ENCODE assay signal across 10 cellular contexts in genomic region chr5:132389051-132389331, GRCh38. TPM values are rescaled to one million over a fixed set of nuclear protein-coding genes. Genes with fewer than 3 reads are reported as not detected.
DNase-seq lines count a peak whose midpoint lies in the region; ATAC-seq, FAIRE-seq and TF ChIP-seq lines count a peak whose summit lies in the region.
"Had no signal": no experiment of that assay in that cellular context is flagged by ENCODE, and none has a peak within 500 bp of the region (broad histone marks: within the 10 kb centered on the region; RNA-seq: fewer than 3 reads in every experiment).

No MANE protein-coding gene starts in this region.

- H4K12ac ChIP-seq in trophoblast cell (ENCODE audit: low read depth, low read length): no peak overlapping the region

- 94% methylated on average over 1 of the region's 1 CpG for WGBS in A549 (ENCODE audit: missing lambda C conversion rate)
- WGBS in trophoblast cell (ENCODE audit: extremely low coverage, insufficient coverage, insufficient read length): no CpG with 5 or more reads among the region's 1 CpG

- CTCF ChIA-PET in A549 (lab: Yijun Ruan, JAX): interaction anchor here (0.8 to 11.6 kb wide), 12 partner anchors 9 to 137 kb away, joined by 3 to 217 read pairs (median 6); partner anchors contain the start of genes SLC22A4 and SLC22A5
- CTCF ChIA-PET in RWPE1 (lab: Yijun Ruan, JAX): interaction anchor here (1.5 to 2.8 kb wide), 4 partner anchors 22 to 138 kb away, joined by 5 to 15 read pairs (median 10); no protein-coding TSS in a partner anchor

- peak overlapping the region; percentile 92 to 94 for H3K27ac ChIP-seq in A549
- H3K27ac ChIP-seq in RWPE1: peak overlapping the region; percentile 96
- peak overlapping the region; percentile 84 for H3K27ac ChIP-seq in trophoblast cell (ENCODE audit: low read depth, low read length)
- H3K27ac ChIP-seq: SJCRH30 had no signal

- TF ChIP-seq RAD21 in A549 (conservative IDR thresholded peaks at IDR 0.05 in 1 of 2, IDR thresholded peaks at IDR 0.05 in 1 of 2): no peak

- TF ChIP-seq CTCF in A549 (IDR thresholded peaks at IDR 0.05) (no peak), RWPE1 (conservative IDR thresholded peaks at IDR 0.05; ENCODE audit: low read depth) (no peak)

- ATAC-seq in A549 (no peak), GM18520 (IDR thresholded peaks at IDR 0.05; ENCODE audit: unreplicated experiment) (no peak), HG03432 (IDR thresholded peaks at IDR 0.05; ENCODE audit: unreplicated experiment) (no peak)
- no peak for ATAC-seq in stimulated activated naive CD8-positive, alpha-beta T cell treated with anti-CD3 and anti-CD28 coated beads, Interleukin-15, Interleukin-2, amounts not matched to agents 100 U/mL and 50 U/mL, for 24 hours

- peaks cover 66% of the 10 kb centered on the region for H3K4me1 ChIP-seq in A549
- H3K4me1 ChIP-seq in trophoblast cell (ENCODE audit: control insufficient read depth in 1 of 2, insufficient read depth in 2 of 2, low read length in 2 of 2): peaks cover 25 to 32% of the 10 kb centered on the region in 2 experiments

- no peak overlapping the region for H2AK5ac ChIP-seq in trophoblast cell (ENCODE audit: low read length)

- H3K4me2 ChIP-seq in A549: peak overlapping the region; percentile 79
- no peak overlapping the region for H3K4me2 ChIP-seq in trophoblast cell (ENCODE audit: low read length)

- no peak overlapping the region for H3K4me3 ChIP-seq in A549
- H3K4me3 ChIP-seq in trophoblast cell (ENCODE audit: low read depth, low read length): no peak overlapping the region
- H3K4me3 ChIP-seq: SJCRH30 had no signal

- H2BK12ac ChIP-seq in trophoblast cell (ENCODE audit: low read length): peak overlapping the region; percentile 70

- H2AFZ ChIP-seq in trophoblast cell (ENCODE audit: insufficient read depth, low read length, poor library complexity): no peak overlapping the region

- H3K9ac ChIP-seq in trophoblast cell (ENCODE audit: low read length): no peak overlapping the region

- H3K79me2 ChIP-seq in trophoblast cell (ENCODE audit: control insufficient read depth, insufficient read depth, low read length, poor library complexity): no peaks in the 10 kb centered on the region

- no peak overlapping the region for H3K23ac ChIP-seq in trophoblast cell (ENCODE audit: low read length)

- no peak for FAIRE-seq in A549 (lab: Jason Lieb, UNC)
- FAIRE-seq: G401.6 had no signal

- H3K9me3 ChIP-seq in A549: no peaks in the 10 kb centered on the region
- H3K9me3 ChIP-seq in trophoblast cell (ENCODE audit: insufficient read depth, low read depth, low read length): no peaks in the 10 kb centered on the region
- H3K9me3 ChIP-seq: SJCRH30 had no signal

- H3K18ac ChIP-seq in trophoblast cell (ENCODE audit: low read length): peak overlapping the region; percentile 62

- peak overlapping the region; percentile 28 for H3K4ac ChIP-seq in trophoblast cell (ENCODE audit: low read depth, low read length)

- peaks cover 18% of the 10 kb centered on the region for H3K79me1 ChIP-seq in trophoblast cell (ENCODE audit: low read length)

- peak overlapping the region; percentile 3 for H2BK120ac ChIP-seq in trophoblast cell (ENCODE audit: insufficient read depth, low read length, poor library complexity)

- POLR2A ChIA-PET in A549 (lab: Yijun Ruan, JAX) (interaction anchor here (1.4 to 4.5 kb wide), 5 partner anchors 22 to 108 kb away, joined by 3 to 49 read pairs (median 6); partner anchors contain the start of genes IRF1 and SLC22A4), RWPE1 (lab: Yijun Ruan, JAX; ENCODE audit: low non-redundant PET) (interaction anchor here (0.8 to 0.9 kb wide), 2 partner anchors 21 to 22 kb away, joined by 3 read pairs; no protein-coding TSS in a partner anchor)

- peak overlapping the region; percentile 52 for H2BK5ac ChIP-seq in trophoblast cell (ENCODE audit: low read depth, low read length, poor library complexity)

- TF ChIP-seq EP300 in A549 (IDR thresholded peaks at IDR 0.05): no peak

- no peaks in the 10 kb centered on the region for H3K27me3 ChIP-seq in trophoblast cell (ENCODE audit: insufficient read depth, low read length)
- H3K27me3 ChIP-seq: SJCRH30 had no signal

- no peak for TF ChIP-seq POLR2A in A549 (IDR thresholded peaks at IDR 0.05; ENCODE audit: low read length)

- peak overlapping the region; percentile 44 for H4K91ac ChIP-seq in trophoblast cell (ENCODE audit: low read depth, low read length)

- H4K8ac ChIP-seq in trophoblast cell (ENCODE audit: low read depth, low read length): peak overlapping the region; percentile 13

- H3K14ac ChIP-seq in trophoblast cell (ENCODE audit: low read length): peak overlapping the region; percentile 68

- DNase-seq in A549 (ENCODE audit: low read depth in 1 of 2, low spot score in 1 of 2) (no peak), RWPE1 (ENCODE audit: low spot score) (no peak), fibroblast of gingiva (ENCODE audit: low read depth) (peak; percentile 62), trophoblast cell (no peak), NCI-H2081 (lab: John Stamatoyannopoulos, UW) (no peak)
- no peak for DNase-seq in stimulated activated naive CD8-positive, alpha-beta T cell treated with anti-CD3 and anti-CD28 coated beads, Interleukin-15, Interleukin-2, amounts not matched to agents 100 U/mL and 50 U/mL, for 24 hours

- H3K36me3 ChIP-seq in trophoblast cell (ENCODE audit: control insufficient read depth in 1 of 2, insufficient read depth in 2 of 2, low read length in 2 of 2): peaks cover 8 to 9% of the 10 kb centered on the region in 2 experiments
- H3K36me3 ChIP-seq: SJCRH30 had no signal

TF ChIP-seq in A549, 52 proteins besides CTCF, POLR2A, EP300 and RAD21:
- TF ChIP-seq ELK1 (IDR thresholded peaks at IDR 0.05; ENCODE audit: low read depth, low read length) (no peak), KDM1A (IDR thresholded peaks at IDR 0.05; ENCODE audit: low read depth) (no peak), BCL3 (IDR thresholded peaks at IDR 0.05) (no peak), ZNF302 (CRISPR knock-in tag; IDR thresholded peaks at IDR 0.05) (no peak), EHF (CRISPR knock-in tag; IDR thresholded peaks at IDR 0.05) (no peak), JUNB (IDR thresholded peaks at IDR 0.05) (no peak), MAZ (IDR thresholded peaks at IDR 0.05; ENCODE audit: borderline replicate concordance, low read depth, low read length) (no peak), KDM5A (IDR thresholded peaks at IDR 0.05) (no peak), CEBPB (IDR thresholded peaks at IDR 0.05) (no peak), CHD2 (IDR thresholded peaks at IDR 0.05; ENCODE audit: low read length, partially characterized antibody) (no peak), MAX (IDR thresholded peaks at IDR 0.05) (no peak), TP53 (CRISPR knock-in tag; IDR thresholded peaks at IDR 0.05) (no peak), FOSL2 (IDR thresholded peaks at IDR 0.05) (no peak), FOSL2 (CRISPR knock-in tag; IDR thresholded peaks at IDR 0.05) (no peak), HOXA7 (CRISPR knock-in tag; IDR thresholded peaks at IDR 0.05) (no peak), NFE2L2 (conservative IDR thresholded peaks at IDR 0.05; ENCODE audit: low read length) (no peak), TFCP2L1 (CRISPR knock-in tag; IDR thresholded peaks at IDR 0.05) (no peak), ZSCAN20 (CRISPR knock-in tag; IDR thresholded peaks at IDR 0.05) (no peak)

RNA-seq across cellular contexts. Expression of gene SLC22A5, which starts 19.5 kb away (rescaled TPM):
- polyA plus RNA-seq in A549 (2011; rRNA removed) (35.3 and 44.8 TPM in 2 replicates), A549 (2017; fragmentation: RNase III; extraction: RNeasy Plus Mini Kit Qiagen cat#74134 plus additional on column Dnase treatment) (27.4 to 33.2 TPM (median 28.4 TPM) in 3 replicates)
- polyA plus RNA-seq in A549 (2012; cell fraction: cytosol; rRNA removed): 28.3 and 41.2 TPM in 2 replicates
- 102 and 117 TPM in 2 replicates for polyA plus RNA-seq in A549 (2012; cell fraction: nucleus; rRNA removed)
- polyA minus RNA-seq in A549 (2011; rRNA and poly(A)+ RNA removed): 69.1 and 93.8 TPM in 2 replicates
- polyA plus RNA-seq in trophoblast cell (2013): 6.1 and 6.6 TPM in 2 replicates
